In the genomic region with DNA sequence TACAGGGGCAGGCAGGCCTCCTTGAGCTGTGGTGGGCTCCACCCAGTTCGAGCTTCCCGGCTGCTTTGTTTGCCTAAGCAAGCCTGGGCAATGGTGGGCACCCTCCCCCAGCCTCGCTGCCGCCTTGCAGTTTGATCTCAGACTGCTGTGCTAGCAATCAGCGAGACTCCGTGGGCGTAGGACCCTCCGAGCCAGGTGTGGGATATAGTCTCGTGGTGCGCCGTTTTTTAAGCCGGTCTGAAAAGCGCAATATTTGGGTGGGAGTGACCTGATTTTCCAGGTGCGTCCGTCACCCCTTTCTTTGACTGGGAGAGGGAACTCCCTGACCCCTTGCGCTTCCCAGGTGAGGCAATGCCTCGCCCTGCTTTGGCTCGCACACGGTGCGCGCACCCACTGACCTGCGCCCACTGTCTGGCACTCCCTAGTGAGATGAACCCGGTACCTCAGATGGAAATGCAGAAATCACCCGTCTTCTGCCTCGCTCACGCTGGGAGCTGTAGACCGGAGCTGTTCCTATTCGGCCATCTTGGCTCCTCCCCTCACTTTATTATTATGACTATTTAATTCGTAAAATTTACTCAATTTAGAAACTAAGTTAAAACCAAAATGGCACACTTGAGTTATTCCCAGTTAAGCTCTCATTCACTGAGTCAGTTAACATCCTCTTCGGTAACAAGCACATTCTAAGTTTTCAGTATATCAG, we compare ENCODE assay signal across 8 cellular contexts.
DNase-seq lines count a peak whose midpoint lies in the region; ATAC-seq, FAIRE-seq and TF ChIP-seq lines count a peak whose summit lies in the region.
"Not testable (repeated sequence)": the region's sequence is repeated elsewhere in the genome, so short reads cannot be mapped to it uniquely, and the experiment has no call there.

No MANE protein-coding gene starts in this region.

- H3K27ac Mint-ChIP-seq in endothelial cell (ENCODE audit: unreplicated experiment) = peak overlapping the region; percentile 72

- peak in 1 of 2 experiments; percentile 56; a peak in 2 of 6 replicates for ATAC-seq in A549

- TF ChIP-seq RAD21 in A549 (conservative IDR thresholded peaks at IDR 0.05 in 1 of 2, IDR thresholded peaks at IDR 0.05 in 1 of 2) = not testable (repeated sequence)

- not testable (repeated sequence) for H3K27me3 ChIP-seq in HUES48 (ENCODE audit: control insufficient read depth, insufficient read depth, low read length); iPS-15b (ENCODE audit: control insufficient read depth, insufficient read depth, low read length); mucosa of rectum (ENCODE audit: control insufficient read depth in 2 of 2, insufficient read depth in 2 of 2, low read length in 2 of 2); stomach

- H3K27me3 Mint-ChIP-seq in endothelial cell (ENCODE audit: unreplicated experiment) = not testable (repeated sequence)

- H3K36me3 ChIP-seq in HUES48 (ENCODE audit: control insufficient read depth, insufficient read depth, low read length); iPS-15b (ENCODE audit: control insufficient read depth, insufficient read depth, low read length); mucosa of rectum (ENCODE audit: control insufficient read depth in 2 of 2, insufficient read depth in 2 of 2, low read length in 2 of 2); stomach: not testable (repeated sequence)

- WGBS in A549 (ENCODE audit: missing lambda C conversion rate) = 5% methylated on average over 21 of the region's 30 CpGs
- 40 to 69% (median 51%) methylated on average over 21 to 29 of the region's 30 CpGs for WGBS in stomach, 5 donors

- H3K9me3 Mint-ChIP-seq in endothelial cell (ENCODE audit: unreplicated experiment) = not testable (repeated sequence)

- H3K4me1 Mint-ChIP-seq in endothelial cell (ENCODE audit: unreplicated experiment) = peaks cover 11% of the 10 kb centered on the region

- H3K36me3 Mint-ChIP-seq in endothelial cell (ENCODE audit: low read depth, unreplicated experiment) = not testable (repeated sequence)

- H3K4me2 ChIP-seq in A549 = peak overlapping the region; percentile 79

- POLR2A ChIA-PET in A549 (lab: Yijun Ruan, JAX) = not testable (repeated sequence)

- H3K4me3 ChIP-seq in A549 (peak overlapping the region; percentile 48), HUES48 (ENCODE audit: low read depth, low read length) (peak overlapping the region; percentile 59), iPS-15b (ENCODE audit: low read depth, low read length) (peak overlapping the region; percentile 53), mucosa of rectum (ENCODE audit: low read length in 2 of 2) (peak overlapping the region; percentile 45 to 46), stomach (peak overlapping the region; percentile 13 to 36 (median 25))

- TF ChIP-seq CTCF in A549 (IDR thresholded peaks at IDR 0.05); VCaP (conservative IDR thresholded peaks at IDR 0.05); endothelial cell (IDR thresholded peaks at IDR 0.05; ENCODE audit: unreplicated experiment); stomach (IDR thresholded peaks at IDR 0.05): not testable (repeated sequence)

- H3K9me3 ChIP-seq in A549; HUES48 (ENCODE audit: control insufficient read depth, insufficient read depth, low read length); iPS-15b (ENCODE audit: control insufficient read depth, insufficient read depth, low read length); mucosa of rectum (ENCODE audit: control insufficient read depth in 2 of 2, low read length in 2 of 2); stomach: not testable (repeated sequence)

- H3K4me1 ChIP-seq in A549; HUES48 (ENCODE audit: control insufficient read depth, insufficient read depth, low read length); iPS-15b (ENCODE audit: control insufficient read depth, insufficient read depth, low read length); mucosa of rectum (ENCODE audit: control insufficient read depth in 2 of 2, insufficient read depth in 2 of 2, low read length in 2 of 2); stomach: not testable (repeated sequence)

- H3K27ac ChIP-seq in A549 (peak overlapping the region; percentile 22 to 61), VCaP (peak overlapping the region; percentile 68)
- not testable (repeated sequence) for H3K27ac ChIP-seq in HUES48 (ENCODE audit: low read depth, low read length); mucosa of rectum (ENCODE audit: low read depth in 2 of 2, low read length in 2 of 2); stomach

- intact Hi-C loops in stomach (cut with DNase I; ENCODE audit: low total_unique reads) = not testable (repeated sequence)

- TF ChIP-seq POLR2A in A549 (IDR thresholded peaks at IDR 0.05; ENCODE audit: low read length); stomach (IDR thresholded peaks at IDR 0.05): not testable (repeated sequence)

- TF ChIP-seq EP300 in A549 (IDR thresholded peaks at IDR 0.05); stomach (IDR thresholded peaks at IDR 0.05): not testable (repeated sequence)

- CTCF ChIA-PET in A549 (lab: Yijun Ruan, JAX) = interaction anchor here (1.2 to 1.6 kb wide), 2 partner anchors 10 to 181 kb away, joined by 3 to 5 read pairs; no protein-coding TSS in a partner anchor

- peak overlapping the region; percentile 83 for H3K4me3 Mint-ChIP-seq in endothelial cell (ENCODE audit: unreplicated experiment)

- not testable (repeated sequence) for DNase-seq in A549 (ENCODE audit: low read depth in 1 of 2, low spot score in 1 of 2); endothelial cell (ENCODE audit: low spot score); stomach
- DNase-seq in NCI-H526 (lab: John Stamatoyannopoulos, UW) = peak; percentile 51 to 66

- H3K9ac ChIP-seq in HUES48 (ENCODE audit: low read depth, low read length) = peak overlapping the region; percentile 83; the same call in 1 of the 2 replicates
- H3K9ac ChIP-seq in iPS-15b (ENCODE audit: low read depth, low read length); mucosa of rectum (ENCODE audit: low read depth in 1 of 2, low read length in 2 of 2): not testable (repeated sequence)

- not testable (repeated sequence) for FAIRE-seq in A549 (lab: Jason Lieb, UNC)
